Comparison of ENCODE assay signal across 15 cellular contexts in the genomic region with DNA sequence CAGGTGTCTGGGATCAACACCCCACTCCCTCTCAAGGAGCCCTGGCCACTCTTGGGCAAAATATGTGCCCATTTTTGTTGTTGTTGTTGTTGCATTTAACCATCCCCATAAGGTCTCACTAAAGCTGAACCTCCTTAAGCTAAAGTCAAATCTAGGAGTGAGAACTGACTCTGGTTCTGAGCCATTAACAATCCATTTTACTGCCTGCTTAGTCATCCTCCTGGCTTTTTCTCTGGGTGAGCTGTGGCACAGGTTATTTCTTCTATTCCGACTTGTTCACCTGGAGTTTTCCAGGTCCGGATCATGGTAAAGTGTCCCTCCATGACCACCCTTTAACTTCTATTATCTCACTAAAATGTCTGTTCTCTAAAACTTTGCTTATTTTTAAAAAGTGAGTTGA.
DNase-seq lines count a peak whose midpoint lies in the region; ATAC-seq, FAIRE-seq and TF ChIP-seq lines count a peak whose summit lies in the region.
"Had no signal": no experiment of that assay in that cellular context is flagged by ENCODE, and none has a peak within 500 bp of the region (broad histone marks: within the 10 kb centered on the region; RNA-seq: fewer than 3 reads in every experiment).

No MANE protein-coding gene starts in this region.

- CTCF ChIA-PET in WTC11 (lab: Charles Lee): interaction anchor here (1.6 to 2.2 kb wide), 2 partner anchors 152 to 222 kb away, joined by 6 read pairs; no protein-coding TSS in a partner anchor

- H3K36me3 Mint-ChIP-seq in activated T-cell treated with anti-CD3 and anti-CD28 coated beads, Interleukin-2, amount 50 U/mL, for 24 hours (ENCODE audit: low read depth): no peaks in the 10 kb centered on the region
- no peaks in the 10 kb centered on the region for H3K36me3 Mint-ChIP-seq in activated T-cell treated with anti-CD3 and anti-CD28 coated beads, Interleukin-2, amount 50 U/mL, for 72 hours (ENCODE audit: insufficient read depth in 2 of 2)
- H3K36me3 Mint-ChIP-seq in WTC11: no peaks in the 10 kb centered on the region
- no peaks in the 10 kb centered on the region for H3K36me3 Mint-ChIP-seq in naive thymus-derived CD8-positive, alpha-beta T cell

- no peak overlapping the region for H3K27ac ChIP-seq in kidney (ENCODE audit: low read depth in 2 of 2, low read length in 2 of 2)
- H3K27ac ChIP-seq: A549, BLaER1, SJCRH30 had no signal

- peak overlapping the region; percentile 45 for H3K27ac Mint-ChIP-seq in activated T-cell treated with anti-CD3 and anti-CD28 coated beads, Interleukin-2, amount 50 U/mL, for 24 hours
- no peak overlapping the region for H3K27ac Mint-ChIP-seq in activated T-cell treated with anti-CD3 and anti-CD28 coated beads, Interleukin-2, amount 50 U/mL, for 72 hours
- peak overlapping the region; percentile 78; the same call in 1 of the 2 replicates for H3K27ac Mint-ChIP-seq in WTC11
- H3K27ac Mint-ChIP-seq in naive thymus-derived CD8-positive, alpha-beta T cell: peak overlapping the region; percentile 15 to 87 (median 56)

- TF ChIP-seq CTCF in WTC11 (IDR thresholded peaks at IDR 0.05) (no peak), kidney (IDR thresholded peaks at IDR 0.05; ENCODE audit: borderline replicate concordance, extremely low read depth, insufficient read depth) (no peak)

- H3K4me3 Mint-ChIP-seq in activated T-cell treated with anti-CD3 and anti-CD28 coated beads, Interleukin-2, amount 50 U/mL, for 24 hours: no peak overlapping the region
- H3K4me3 Mint-ChIP-seq in activated T-cell treated with anti-CD3 and anti-CD28 coated beads, Interleukin-2, amount 50 U/mL, for 72 hours: no peak overlapping the region
- no peak overlapping the region for H3K4me3 Mint-ChIP-seq in WTC11
- peak overlapping the region in 3 of 10 donors; percentile 6 to 34 (median 11) for H3K4me3 Mint-ChIP-seq in naive thymus-derived CD8-positive, alpha-beta T cell

- H3K4me1 ChIP-seq in kidney (ENCODE audit: control insufficient read depth in 1 of 2, insufficient read depth in 1 of 2, low read depth in 1 of 2, low read length in 2 of 2): no peaks in the 10 kb centered on the region
- H3K4me1 ChIP-seq: A549, BLaER1, SJCRH30 had no signal

- H3K27me3 Mint-ChIP-seq in activated T-cell treated with anti-CD3 and anti-CD28 coated beads, Interleukin-2, amount 50 U/mL, for 24 hours: no peaks in the 10 kb centered on the region
- H3K27me3 Mint-ChIP-seq in activated T-cell treated with anti-CD3 and anti-CD28 coated beads, Interleukin-2, amount 50 U/mL, for 72 hours (ENCODE audit: low read depth): no peaks in the 10 kb centered on the region
- H3K27me3 Mint-ChIP-seq in WTC11 (ENCODE audit: low read depth): no peaks in the 10 kb centered on the region
- H3K27me3 Mint-ChIP-seq in naive thymus-derived CD8-positive, alpha-beta T cell: no peaks in the 10 kb centered on the region

- H3K4me1 Mint-ChIP-seq in activated T-cell treated with anti-CD3 and anti-CD28 coated beads, Interleukin-2, amount 50 U/mL, for 24 hours (ENCODE audit: low read depth): peaks cover 56% of the 10 kb centered on the region
- peaks cover 56% of the 10 kb centered on the region for H3K4me1 Mint-ChIP-seq in activated T-cell treated with anti-CD3 and anti-CD28 coated beads, Interleukin-2, amount 50 U/mL, for 72 hours (ENCODE audit: low read depth)
- H3K4me1 Mint-ChIP-seq in WTC11: peaks cover 16% of the 10 kb centered on the region
- peaks cover 23 to 54% (median 53%) of the 10 kb centered on the region in 4 donors for H3K4me1 Mint-ChIP-seq in naive thymus-derived CD8-positive, alpha-beta T cell

- no peak for DNase-seq in activated T-cell treated with anti-CD3 and anti-CD28 coated beads, Interleukin-2, amount 50 U/mL, for 24 hours
- DNase-seq in activated T-cell treated with anti-CD3 and anti-CD28 coated beads, Interleukin-2, amount 50 U/mL, for 72 hours: no peak
- DNase-seq in HTR-8/SVneo (ENCODE audit: insufficient read length, low spot score) (no peak), WTC11 (ENCODE audit: low spot score) (no peak), kidney (no peak), A172 (ENCODE audit: low spot score) (no peak)
- no peak for DNase-seq in naive thymus-derived CD8-positive, alpha-beta T cell
- DNase-seq: DMS79 treated with DMSO at 0.1 percent for 48 hours, NCI-H1092 treated with DMSO at 0.1 percent for 48 hours, NCI-H2081 treated with DMSO at 0.1 percent for 48 hours, NCI-H510A treated with DMSO at 0.1 percent for 48 hours had no signal

- no peak overlapping the region for H3K9ac ChIP-seq in kidney (ENCODE audit: low read length in 2 of 2)
- H3K9ac ChIP-seq: BLaER1 had no signal

- H3K9me3 Mint-ChIP-seq in activated T-cell treated with anti-CD3 and anti-CD28 coated beads, Interleukin-2, amount 50 U/mL, for 24 hours: no peaks in the 10 kb centered on the region
- no peaks in the 10 kb centered on the region for H3K9me3 Mint-ChIP-seq in activated T-cell treated with anti-CD3 and anti-CD28 coated beads, Interleukin-2, amount 50 U/mL, for 72 hours
- no peaks in the 10 kb centered on the region for H3K9me3 Mint-ChIP-seq in WTC11
- H3K9me3 Mint-ChIP-seq in naive thymus-derived CD8-positive, alpha-beta T cell: no peaks in the 10 kb centered on the region

- FAIRE-seq in HTR-8/SVneo (lab: Jason Lieb, UNC) (peak; percentile 62), kidney (lab: Jason Lieb, UNC) (no peak)
- FAIRE-seq: A549 had no signal

- ATAC-seq in activated T-cell treated with anti-CD3 and anti-CD28 coated beads, Interleukin-2, amount 50 U/mL, for 72 hours (replicated peaks in 1 of 2): no peak
- ATAC-seq in WTC11 (peak; percentile 36), GM18907 (IDR thresholded peaks at IDR 0.05; ENCODE audit: unreplicated experiment) (no peak)
- peak in 1 of 2 donors; percentile 13 for ATAC-seq in naive thymus-derived CD8-positive, alpha-beta T cell
- ATAC-seq: A549 had no signal

- intact Hi-C loops in kidney (cut with DNase I): no loop called here

- H3K4me3 ChIP-seq in kidney (ENCODE audit: low read length in 2 of 2): no peak overlapping the region
- H3K4me3 ChIP-seq: A549, BLaER1, SJCRH30 had no signal

- POLR2A ChIA-PET in WTC11 (lab: Charles Lee): no interaction called here
- POLR2A ChIA-PET in naive thymus-derived CD8-positive, alpha-beta T cell (lab: Charles Lee): no interaction called here

- H3K36me3 ChIP-seq in kidney (ENCODE audit: control insufficient read depth in 1 of 2, insufficient read depth in 2 of 2, low read length in 2 of 2): no peaks in the 10 kb centered on the region
- H3K36me3 ChIP-seq: BLaER1, SJCRH30 had no signal

- H3K9me3 ChIP-seq in kidney (ENCODE audit: control insufficient read depth in 1 of 2, low read length in 2 of 2): no peaks in the 10 kb centered on the region
- H3K9me3 ChIP-seq: A549, BLaER1, SJCRH30 had no signal

TF ChIP-seq in WTC11, 78 proteins besides CTCF, POLR2A, EP300 and RAD21:
- TF ChIP-seq, protein P1, sequence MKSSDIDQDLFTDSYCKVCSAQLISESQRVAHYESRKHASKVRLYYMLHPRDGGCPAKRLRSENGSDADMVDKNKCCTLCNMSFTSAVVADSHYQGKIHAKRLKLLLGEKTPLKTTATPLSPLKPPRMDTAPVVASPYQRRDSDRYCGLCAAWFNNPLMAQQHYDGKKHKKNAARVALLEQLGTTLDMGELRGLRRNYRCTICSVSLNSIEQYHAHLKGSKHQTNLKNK (CRISPR knock-in tag; IDR thresholded peaks at IDR 0.05): no peak
- TF ChIP-seq ZNF416 (CRISPR knock-in tag; IDR thresholded peaks at IDR 0.05): no peak
- no peak for TF ChIP-seq SOX15 (CRISPR knock-in tag; IDR thresholded peaks at IDR 0.05)
- no peak for TF ChIP-seq ZNF423 (CRISPR knock-in tag; IDR thresholded peaks at IDR 0.05)
- TF ChIP-seq ZNF396 (CRISPR knock-in tag; IDR thresholded peaks at IDR 0.05; ENCODE audit: borderline replicate concordance): no peak
